Comparison of ENCODE assay signal across 30 cellular contexts in genomic region chr13:68995972-68996670, GRCh38.
"Had no signal": no experiment of that assay in that cellular context is flagged by ENCODE, and none has a peak within 500 bp of the region (broad histone marks: within the 10 kb centered on the region; RNA-seq: fewer than 3 reads in every experiment).

No MANE protein-coding gene starts in this region.

- H3K36me3 Mint-ChIP-seq: naive B cell; neural progenitor cell; stimulated activated memory B cell treated with anti-CD40 and anti-IgM and Interleukin-4, amounts not matched to agents 10 μg/mL and 1 μg/mL and 100 μg/mL, for 72 hours had no signal

- H3K4me1 ChIP-seq: left lung, lower lobe of right lung, neural progenitor cell, right atrium auricular region, right lobe of liver, testis, thyroid gland, transverse colon, upper lobe of left lung, vagina had no signal

- H3K9ac ChIP-seq: neural progenitor cell had no signal

- ATAC-seq: left colon; left lung; lower lobe of right lung; natural killer cell; right lobe of liver; stimulated activated memory B cell treated with anti-CD40 and anti-IgM and Interleukin-4, amounts not matched to agents 10 μg/mL and 1 μg/mL and 100 μg/mL, for 72 hours; stimulated activated naive CD8-positive, alpha-beta T cell treated with anti-CD3 and anti-CD28 coated beads, Interleukin-15, amount 100 ng/mL, for 72 hours had no signal

- H3K4me1 Mint-ChIP-seq: immature natural killer cell; naive B cell; natural killer cell; nephron progenitor cell; neural progenitor cell; stimulated activated memory B cell treated with anti-CD40 and anti-IgM and Interleukin-4, amounts not matched to agents 10 μg/mL and 1 μg/mL and 100 μg/mL, for 72 hours; stimulated activated naive CD8-positive, alpha-beta T cell treated with anti-CD3 and anti-CD28 coated beads, Interleukin-15, amount 100 ng/mL, for 72 hours had no signal

- H3K9me3 ChIP-seq: ovary, right lobe of liver, testis, thyroid gland, vagina had no signal

- H3K27me3 ChIP-seq: left lung, neural progenitor cell, ovary, right atrium auricular region, right lobe of liver, testis, thyroid gland, transverse colon, upper lobe of left lung, vagina had no signal

- H3K27ac Mint-ChIP-seq: immature natural killer cell; mesothelial cell of epicardium; naive B cell; natural killer cell; nephron progenitor cell; neural progenitor cell; progenitor cell of endocrine pancreas; stimulated activated memory B cell treated with anti-CD40 and anti-IgM and Interleukin-4, amounts not matched to agents 10 μg/mL and 1 μg/mL and 100 μg/mL, for 72 hours; stimulated activated naive CD8-positive, alpha-beta T cell treated with anti-CD3 and anti-CD28 coated beads, Interleukin-15, amount 100 ng/mL, for 72 hours had no signal

- H2AFZ ChIP-seq: neural progenitor cell had no signal

- DNase-seq: hippocampal formation; immature natural killer cell; kidney; left colon; left lung; lower lobe of right lung; mesendoderm; naive B cell; natural killer cell; nephron progenitor cell; ovary; right lobe of liver; stimulated activated CD4-positive, alpha-beta T cell treated with anti-CD3 and anti-CD28 coated beads, Interleukin-1b, Interleukin-23, amount 100 ng/mL, for 48 hours; stimulated activated CD4-positive, alpha-beta T cell treated with anti-CD3 and anti-CD28 coated beads, Interleukin-2, amount 100 ng/mL, for 48 hours; stimulated activated CD4-positive, alpha-beta T cell treated with anti-CD3 and anti-CD28 coated beads, Interleukin-4, amount 100 ng/mL, for 4 hours; stimulated activated CD8-positive, alpha-beta memory T cell treated with anti-CD3 and anti-CD28 coated beads, Interleukin-4, amount 100 ng/mL, for 48 hours; stimulated activated naive CD4-positive, alpha-beta T cell treated with Interleukin-2 at 50 U/mL for 16 hours; stimulated activated naive CD8-positive, alpha-beta T cell treated with anti-CD3 and anti-CD28 coated beads, Interleukin-15, amount 100 ng/mL, for 72 hours; substantia nigra; testis; thyroid gland; transverse colon; upper lobe of left lung had no signal

- H3K27ac ChIP-seq: left lung, lower lobe of right lung, neural progenitor cell, ovary, right atrium auricular region, right lobe of liver, testis, thyroid gland, transverse colon, upper lobe of left lung, vagina had no signal

- H3K4me2 ChIP-seq: neural progenitor cell, smooth muscle cell had no signal

- H3K27me3 Mint-ChIP-seq: naive B cell; progenitor cell of endocrine pancreas; stimulated activated memory B cell treated with anti-CD40 and anti-IgM and Interleukin-4, amounts not matched to agents 10 μg/mL and 1 μg/mL and 100 μg/mL, for 72 hours; stimulated activated naive CD8-positive, alpha-beta T cell treated with anti-CD3 and anti-CD28 coated beads, Interleukin-15, amount 100 ng/mL, for 72 hours had no signal

- H3K4me3 Mint-ChIP-seq: immature natural killer cell; mesothelial cell of epicardium; naive B cell; natural killer cell; nephron progenitor cell; neural progenitor cell; stimulated activated memory B cell treated with anti-CD40 and anti-IgM and Interleukin-4, amounts not matched to agents 10 μg/mL and 1 μg/mL and 100 μg/mL, for 72 hours; stimulated activated naive CD8-positive, alpha-beta T cell treated with anti-CD3 and anti-CD28 coated beads, Interleukin-15, amount 100 ng/mL, for 72 hours had no signal

- H3K36me3 ChIP-seq: left lung, lower lobe of right lung, neural progenitor cell, ovary, right atrium auricular region, right lobe of liver, thyroid gland, transverse colon, upper lobe of left lung, vagina had no signal

- H3K4me3 ChIP-seq: left lung, lower lobe of right lung, neural progenitor cell, ovary, right atrium auricular region, right lobe of liver, smooth muscle cell, testis, thyroid gland, transverse colon, upper lobe of left lung, vagina had no signal
